Comparison of ENCODE assay signal across 16 cellular contexts in genomic region chr2:237344972-237345870, GRCh38.
"Had no signal": no experiment of that assay in that cellular context is flagged by ENCODE, and none has a peak within 500 bp of the region (broad histone marks: within the 10 kb centered on the region; RNA-seq: fewer than 3 reads in every experiment).

No MANE protein-coding gene starts in this region.

- H3K4me3 ChIP-seq: ascending aorta, coronary artery, lung, thoracic aorta had no signal

- H3K27me3 Mint-ChIP-seq: activated CD4-positive, alpha-beta memory T cell treated with anti-CD3 and anti-CD28 coated beads for 36 hours; activated naive CD8-positive, alpha-beta T cell treated with anti-CD3 and anti-CD28 coated beads, Interleukin-2, amount 10 ng/mL, durations not matched to agents 7 days and 5 days; naive thymus-derived CD8-positive, alpha-beta T cell; stimulated activated naive CD8-positive, alpha-beta T cell treated with anti-CD3 and anti-CD28 coated beads, Interleukin-15, amount 100 ng/mL, for 72 hours had no signal

- ATAC-seq: activated T-cell treated with anti-CD3 and anti-CD28 coated beads, Interleukin-2, amount 50 U/mL, for 72 hours; left cardiac atrium; naive thymus-derived CD8-positive, alpha-beta T cell; stimulated activated naive CD8-positive, alpha-beta T cell treated with anti-CD3 and anti-CD28 coated beads, Interleukin-15, amount 100 ng/mL, for 72 hours had no signal

- DNase-seq: activated CD4-positive, alpha-beta memory T cell treated with anti-CD3 and anti-CD28 coated beads for 36 hours; activated naive CD8-positive, alpha-beta T cell treated with anti-CD3 and anti-CD28 coated beads, Interleukin-2, amount 10 ng/mL, durations not matched to agents 7 days and 5 days; activated T-cell treated with anti-CD3 and anti-CD28 coated beads, Interleukin-2, amount 50 U/mL, for 72 hours; caudate nucleus; effector memory CD4-positive, alpha-beta T cell; left cardiac atrium; naive thymus-derived CD8-positive, alpha-beta T cell; stimulated activated CD4-positive, alpha-beta T cell treated with anti-CD3 and anti-CD28 coated beads, Interleukin-4, amount 100 ng/mL, for 1 hour; stimulated activated naive CD8-positive, alpha-beta T cell treated with anti-CD3 and anti-CD28 coated beads, Interleukin-15, amount 100 ng/mL, for 72 hours; T-helper 9 cell had no signal

- H3K9me3 ChIP-seq: ascending aorta, thoracic aorta had no signal

- H3K27me3 ChIP-seq: ascending aorta had no signal

- H3K9me3 Mint-ChIP-seq: activated CD4-positive, alpha-beta memory T cell treated with anti-CD3 and anti-CD28 coated beads for 36 hours; activated naive CD8-positive, alpha-beta T cell treated with anti-CD3 and anti-CD28 coated beads, Interleukin-2, amount 10 ng/mL, durations not matched to agents 7 days and 5 days; activated T-cell treated with anti-CD3 and anti-CD28 coated beads, Interleukin-2, amount 50 U/mL, for 72 hours; naive thymus-derived CD8-positive, alpha-beta T cell; stimulated activated naive CD8-positive, alpha-beta T cell treated with anti-CD3 and anti-CD28 coated beads, Interleukin-15, amount 100 ng/mL, for 72 hours had no signal

- H3K4me1 Mint-ChIP-seq: stimulated activated naive CD8-positive, alpha-beta T cell treated with anti-CD3 and anti-CD28 coated beads, Interleukin-15, amount 100 ng/mL, for 72 hours had no signal

- H3K36me3 Mint-ChIP-seq: activated naive CD8-positive, alpha-beta T cell treated with anti-CD3 and anti-CD28 coated beads, Interleukin-2, amount 10 ng/mL, durations not matched to agents 7 days and 5 days had no signal

- H3K4me3 Mint-ChIP-seq: activated CD4-positive, alpha-beta memory T cell treated with anti-CD3 and anti-CD28 coated beads for 36 hours; activated naive CD8-positive, alpha-beta T cell treated with anti-CD3 and anti-CD28 coated beads, Interleukin-2, amount 10 ng/mL, durations not matched to agents 7 days and 5 days; activated T-cell treated with anti-CD3 and anti-CD28 coated beads, Interleukin-2, amount 50 U/mL, for 72 hours; naive thymus-derived CD8-positive, alpha-beta T cell; stimulated activated naive CD8-positive, alpha-beta T cell treated with anti-CD3 and anti-CD28 coated beads, Interleukin-15, amount 100 ng/mL, for 72 hours had no signal

- H3K4me1 ChIP-seq: ascending aorta had no signal

- H3K27ac ChIP-seq: ascending aorta, coronary artery, epithelial cell of prostate, thoracic aorta, VCaP had no signal

- H3K27ac Mint-ChIP-seq: activated CD4-positive, alpha-beta memory T cell treated with anti-CD3 and anti-CD28 coated beads for 36 hours; activated naive CD8-positive, alpha-beta T cell treated with anti-CD3 and anti-CD28 coated beads, Interleukin-2, amount 10 ng/mL, durations not matched to agents 7 days and 5 days; activated T-cell treated with anti-CD3 and anti-CD28 coated beads, Interleukin-2, amount 50 U/mL, for 72 hours had no signal
